8 cellular contexts compared by ENCODE assay signal in genomic region chr1:43991200-43991475, GRCh38. TPM values are rescaled to one million over a fixed set of nuclear protein-coding genes. Genes with fewer than 3 reads are reported as not detected.
DNase-seq lines count a peak whose midpoint lies in the region; ATAC-seq and TF ChIP-seq lines count a peak whose summit lies in the region.

No MANE protein-coding gene starts in this region.

- ATAC-seq in Panc1 (peak; percentile 56), HG03159 (IDR thresholded peaks at IDR 0.05; ENCODE audit: unreplicated experiment) (no peak), GM19023 (IDR thresholded peaks at IDR 0.05; ENCODE audit: unreplicated experiment) (no peak), GM18861 (IDR thresholded peaks at IDR 0.05; ENCODE audit: unreplicated experiment) (no peak)

- WGBS in esophagus squamous epithelium, 2 donors: 0 to 2% methylated on average over 6 to 7 of the region's 10 CpGs
- 3% methylated on average over 6 of the region's 10 CpGs for WGBS in prostate gland

- H3K4me3 ChIP-seq in GM12875 (ENCODE audit: low read depth, low read length): peak overlapping the region; percentile 69
- peak overlapping the region; percentile 60 to 82 for H3K4me3 ChIP-seq in Panc1 (ENCODE audit: low read depth in 2 of 2, low read length in 2 of 2)
- peak overlapping the region; percentile 48 to 78 (median 64) for H3K4me3 ChIP-seq in esophagus squamous epithelium
- H3K4me3 ChIP-seq in prostate gland: peak overlapping the region; percentile 45 to 68

- intact Hi-C loops in Panc1 (cut with micrococcal nuclease; ENCODE audit: unreplicated experiment) (loop anchor here (5.0 kb wide), 1 partner anchor 46 kb away; no protein-coding TSS in a partner anchor), esophagus squamous epithelium (cut with DNase I) (no loop called here), prostate gland (cut with DNase I) (no loop called here)

- H3K4me1 ChIP-seq in Panc1 (ENCODE audit: control insufficient read depth, insufficient read depth, low read length) (peaks cover 16% of the 10 kb centered on the region), esophagus squamous epithelium (peaks cover 7 to 39% (median 20%) of the 10 kb centered on the region in 3 donors), prostate gland (replicated peaks) (peaks cover 6% of the 10 kb centered on the region)

- no peak for TF ChIP-seq POLR2A in esophagus squamous epithelium (IDR thresholded peaks at IDR 0.05)
- no peak for TF ChIP-seq POLR2A in prostate gland (IDR thresholded peaks at IDR 0.05)

- TF ChIP-seq CTCF in GM12875 (IDR thresholded peaks at IDR 0.05; ENCODE audit: borderline replicate concordance, insufficient read depth, low read depth, low read length) (no peak), Panc1 (IDR thresholded peaks at IDR 0.05) (no peak), esophagus squamous epithelium (IDR thresholded peaks at IDR 0.05) (no peak), prostate gland (IDR thresholded peaks at IDR 0.05) (no peak)

- H3K9me3 ChIP-seq in Panc1 (ENCODE audit: control insufficient read depth, insufficient read depth, low read depth, low read length) (no peaks in the 10 kb centered on the region), esophagus squamous epithelium (no peaks in the 10 kb centered on the region), prostate gland (no peaks in the 10 kb centered on the region)

- DNase-seq in Panc1 (ENCODE audit: low read depth, low spot score) (no peak), esophagus squamous epithelium (lab: John Stamatoyannopoulos, UW) (no peak), prostate gland (ENCODE audit: low spot score) (no peak), EL (no peak)

- H3K27ac ChIP-seq in Panc1 (ENCODE audit: low read length) (peak overlapping the region; percentile 92), esophagus squamous epithelium (peak overlapping the region; percentile 76 to 88 (median 84)), prostate gland (peak overlapping the region; percentile 82 to 85)

- in situ Hi-C loops in Panc1 (cut with HindIII; ENCODE audit: low pct_unique_long_range_greater_than_20kb, low sequenced_read_pairs): no loop called here

- H3K36me3 ChIP-seq in Panc1 (ENCODE audit: control insufficient read depth, insufficient read depth, low read length): no peaks in the 10 kb centered on the region
- peaks cover 0 to 7% (median 0%) of the 10 kb centered on the region in 3 donors for H3K36me3 ChIP-seq in esophagus squamous epithelium
- no peaks in the 10 kb centered on the region for H3K36me3 ChIP-seq in prostate gland

- POLR2A ChIA-PET in Panc1 (lab: Charles Lee): no interaction called here

- CTCF ChIA-PET in Panc1 (lab: Charles Lee): no interaction called here

- no TSS peak for BruUV-seq in Panc1 (replicated peaks; lab: Mats Ljungman, UMichigan)

- H3K27me3 ChIP-seq in Panc1 (ENCODE audit: control insufficient read depth, insufficient read depth, low read length) (no peaks in the 10 kb centered on the region), esophagus squamous epithelium (no peaks in the 10 kb centered on the region), prostate gland (replicated peaks; ENCODE audit: insufficient read depth) (no peaks in the 10 kb centered on the region)

RNA-seq across cellular contexts. Expression of gene CCDC24, which starts 0.3 kb away (rescaled TPM):
- total RNA-seq in Panc1 (2021; ENCODE audit: unreplicated experiment): 24.4 TPM
- polyA plus RNA-seq in Panc1 (2012; ENCODE audit: insufficient read length): 27.3 TPM
- 1 to 10 TPM; 3.0 to 7.3 (median 4.7) TPM for total RNA-seq in esophagus squamous epithelium
- 10 to 100 TPM; 14.3 to 23.7 TPM for total RNA-seq in prostate gland

RNA-seq across cellular contexts. Expression of gene B4GALT2, which starts 12.1 kb away (rescaled TPM):
- total RNA-seq in Panc1 (2021; ENCODE audit: unreplicated experiment) (90.1 TPM), esophagus squamous epithelium (10 to 100 TPM; 38.9 to 59.3 (median 48.3) TPM), prostate gland (10 to 100 TPM; 34.8 to 63.9 TPM)
- polyA plus RNA-seq in Panc1 (2012; ENCODE audit: insufficient read length): 109 TPM

RNA-seq across cellular contexts. Expression of gene ATP6V0B, which starts 16.4 kb away (rescaled TPM):
- total RNA-seq in Panc1 (2021; ENCODE audit: unreplicated experiment) (134 TPM), esophagus squamous epithelium (100 to 1,000 TPM in 3 of 4 donors, 10 to 100 TPM in 1; 70.1 to 169 (median 135) TPM), prostate gland (100 to 1,000 TPM; 180 to 245 TPM)
- 119 TPM for polyA plus RNA-seq in Panc1 (2012; ENCODE audit: insufficient read length)

RNA-seq across cellular contexts. Expression of gene DPH2, which starts 21.3 kb away (rescaled TPM):
- 76.0 TPM for total RNA-seq in Panc1 (2021; ENCODE audit: unreplicated experiment)
- 63.3 TPM for polyA plus RNA-seq in Panc1 (2012; ENCODE audit: insufficient read length)
- 10 to 100 TPM; 14.0 to 34.6 (median 27.7) TPM for total RNA-seq in esophagus squamous epithelium
- total RNA-seq in prostate gland: 10 to 100 TPM; 25.4 to 31.1 TPM

RNA-seq across cellular contexts. Expression of gene SLC6A9, which starts 40.1 kb away (rescaled TPM):
- total RNA-seq in Panc1 (2021; ENCODE audit: unreplicated experiment) (9.2 TPM), esophagus squamous epithelium (10 to 100 TPM; 10.4 to 40.0 (median 23.2) TPM), prostate gland (1 to 10 TPM; 4.6 to 5.6 TPM)
- 24.4 TPM for polyA plus RNA-seq in Panc1 (2012; ENCODE audit: insufficient read length)
